ENCODE assay signal across 19 cellular contexts in the genomic region with DNA sequence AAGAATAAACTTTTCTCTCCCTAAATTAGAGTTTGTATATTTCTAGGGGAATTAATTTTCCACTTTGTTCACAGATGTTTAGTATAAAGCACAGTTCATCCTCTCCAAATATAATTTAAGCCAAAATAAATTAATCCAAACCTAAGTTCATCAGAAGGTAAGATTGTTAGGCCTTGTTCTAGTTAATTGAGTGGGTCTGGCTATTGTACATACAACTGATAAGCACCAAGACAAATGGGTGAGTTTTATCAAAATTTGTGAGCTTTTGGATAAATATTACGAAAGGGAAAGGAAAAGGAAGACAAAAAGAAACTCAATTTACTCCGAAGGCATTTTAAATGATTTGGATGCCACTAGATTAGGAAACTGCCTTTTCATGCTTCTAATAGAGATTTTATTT.
"Had no signal": no experiment of that assay in that cellular context is flagged by ENCODE, and none has a peak within 500 bp of the region (broad histone marks: within the 10 kb centered on the region; RNA-seq: fewer than 3 reads in every experiment).

No MANE protein-coding gene starts in this region.

- H3K36me3 ChIP-seq: breast epithelium, pancreas, tibial nerve had no signal

- H3K4me3 ChIP-seq: breast epithelium, pancreas, tibial nerve had no signal

- H3K4me1 ChIP-seq: breast epithelium, pancreas had no signal

- DNase-seq: activated CD4-positive, alpha-beta T cell treated with anti-CD3 and anti-CD28 coated beads, Interleukin-2, amount 50 U/mL, for 4 hours; activated CD4-positive, CD25-positive, alpha-beta regulatory T cell treated with anti-CD3 and anti-CD28 coated beads, Interleukin-2, amount 50 U/mL, for 72 hours; activated naive CD4-positive, alpha-beta T cell treated with Interleukin-2 at 50 U/mL for 16 hours; activated T-cell treated with anti-CD3 and anti-CD28 coated beads for 4 hours; aorta; cerebellar nuclear complex; effector CD8-positive, alpha-beta T cell; hippocampal formation; kidney; left ventricle myocardium superior; naive B cell; pancreas; stimulated activated CD4-positive, alpha-beta T cell treated with anti-CD3 and anti-CD28 coated beads, Interleukin-1b, Interleukin-23, amount 100 ng/mL, for 48 hours; T-cell; T-helper 9 cell had no signal

- H3K27me3 ChIP-seq: breast epithelium, pancreas, tibial nerve had no signal

- ATAC-seq: activated T-helper 17 cell treated with anti-CD3 and anti-CD28 coated beads, Interleukin-2, amount 50 U/mL, for 72 hours; left ventricle myocardium superior; pancreas; sciatic nerve; T-cell had no signal

- H3K27ac ChIP-seq: breast epithelium, pancreas, tibial nerve had no signal

- H3K9me3 ChIP-seq: breast epithelium, pancreas, tibial nerve had no signal
